In genomic region chr17:41734949-41735313, GRCh38 we compare ENCODE assay signal across 9 cellular contexts. TPM values are rescaled to one million over a fixed set of nuclear protein-coding genes. Genes with fewer than 3 reads are reported as not detected.
DNase-seq lines count a peak whose midpoint lies in the region; FAIRE-seq and TF ChIP-seq lines count a peak whose summit lies in the region.
"Had no signal": no experiment of that assay in that cellular context is flagged by ENCODE, and none has a peak within 500 bp of the region (broad histone marks: within the 10 kb centered on the region; RNA-seq: fewer than 3 reads in every experiment).

No MANE protein-coding gene starts in this region.

- H3K9me3 ChIP-seq in BLaER1 treated with 17β-estradiol and CSF1 and Interleukin-3, amounts not matched to agents 10 nM and 100 nM (replicated peaks in 1 of 11): no peaks in the 10 kb centered on the region
- H3K9me3 ChIP-seq in PC-9 (ENCODE audit: insufficient read depth, low read depth): no peaks in the 10 kb centered on the region

- intact Hi-C loops in PC-9 (cut with micrococcal nuclease; ENCODE audit: unreplicated experiment): loop anchor here (5.0 to 10.0 kb wide), 3 partner anchors 52 to 152 kb away; partner anchors contain the start of genes JUP and KLHL11

- H3K27me3 ChIP-seq in BLaER1 treated with 17β-estradiol and CSF1 and Interleukin-3, amounts not matched to agents 10 nM and 100 nM: peaks cover 61 to 75% (median 72%) of the 10 kb centered on the region in 11 experiments
- H3K27me3 ChIP-seq in PC-9 (ENCODE audit: insufficient read depth, low read depth): peaks cover 34% of the 10 kb centered on the region

- H3K27ac ChIP-seq in BLaER1 treated with 17β-estradiol and CSF1 and Interleukin-3, amounts not matched to agents 10 nM and 100 nM: no peak overlapping the region
- no peak overlapping the region for H3K27ac ChIP-seq in PC-9

- TF ChIP-seq CTCF in PC-9 (conservative IDR thresholded peaks at IDR 0.05): no peak
- TF ChIP-seq CTCF in osteocyte (IDR thresholded peaks at IDR 0.05): no peak

- H3K4me3 ChIP-seq in BLaER1 treated with 17β-estradiol and CSF1 and Interleukin-3, amounts not matched to agents 10 nM and 100 nM: peak overlapping the region; percentile 40 to 66 (median 54)
- peak overlapping the region; percentile 69 for H3K4me3 ChIP-seq in PC-9

- POLR2A ChIA-PET in PC-9 (lab: Charles Lee; ENCODE audit: unreplicated experiment): interaction anchor here (0.6 kb wide), 1 partner anchor 1317 kb away, joined by 3 read pairs; the partner anchor contains the start of gene TOP2A

- H3K9me3 Mint-ChIP-seq in osteocyte (ENCODE audit: unreplicated experiment): no peaks in the 10 kb centered on the region

- peaks cover 4% of the 10 kb centered on the region for H3K4me1 Mint-ChIP-seq in osteocyte (ENCODE audit: unreplicated experiment)

- no peaks in the 10 kb centered on the region for H3K36me3 ChIP-seq in BLaER1 treated with 17β-estradiol and CSF1 and Interleukin-3, amounts not matched to agents 10 nM and 100 nM
- no peaks in the 10 kb centered on the region for H3K36me3 ChIP-seq in PC-9 (ENCODE audit: low read depth)

- CTCF ChIA-PET in PC-9 (lab: Charles Lee): interaction anchor here (1.2 kb wide), 1 partner anchor 19 kb away, joined by 3 read pairs; no protein-coding TSS in a partner anchor

- BruUV-seq in PC-9 (replicated peaks; lab: Mats Ljungman, UMichigan): no TSS peak

- H3K27ac Mint-ChIP-seq in osteocyte (ENCODE audit: unreplicated experiment): no peak overlapping the region

- no peak for TF ChIP-seq POLR2A in GM12892 (IDR thresholded peaks at IDR 0.05; ENCODE audit: low read depth, low read length)

- H3K4me2 ChIP-seq in BLaER1 treated with 17β-estradiol and CSF1 and Interleukin-3, amounts not matched to agents 10 nM and 100 nM: peak overlapping the region; percentile 66 to 98 (median 87)
- peak overlapping the region; percentile 98 for H3K4me2 ChIP-seq in PC-9

- peaks cover 20 to 73% (median 59%) of the 10 kb centered on the region in 10 experiments for H3K4me1 ChIP-seq in BLaER1 treated with 17β-estradiol and CSF1 and Interleukin-3, amounts not matched to agents 10 nM and 100 nM
- peaks cover 35% of the 10 kb centered on the region for H3K4me1 ChIP-seq in PC-9 (replicated peaks; ENCODE audit: insufficient read depth)

- FAIRE-seq in GM12892 (lab: Jason Lieb, UNC): no peak

- peak overlapping the region in 8 of 11 experiments; percentile 38 to 64 (median 60); a peak in 16 of 22 replicates for H3K9ac ChIP-seq in BLaER1 treated with 17β-estradiol and CSF1 and Interleukin-3, amounts not matched to agents 10 nM and 100 nM

- H3K4me3 Mint-ChIP-seq in osteocyte (ENCODE audit: unreplicated experiment): peak overlapping the region; percentile 72

- H3K79me2 ChIP-seq in PC-9 (ENCODE audit: low read depth): no peaks in the 10 kb centered on the region

- no peak for DNase-seq in PC-9
- peak; percentile 9 for DNase-seq in fibroblast of peridontal ligament (ENCODE audit: extremely low read depth)
- no peak for DNase-seq in osteocyte (ENCODE audit: extremely low spot score, unreplicated experiment)
- DNase-seq in GM12892 (ENCODE audit: insufficient read length): no peak
- DNase-seq in cerebellum (ENCODE audit: low spot score): no peak
- no peak for DNase-seq in NCI-H510A treated with DMSO at 0.1 percent for 48 hours (lab: John Stamatoyannopoulos, UW)
- DNase-seq in NCI-H2171 (lab: John Stamatoyannopoulos, UW): no peak

- H3F3A ChIP-seq in PC-9 (ENCODE audit: insufficient read depth, low read depth): peaks cover 21% of the 10 kb centered on the region

- H3K9me2 ChIP-seq in PC-9 (ENCODE audit: insufficient read depth): no peaks in the 10 kb centered on the region

- peaks cover 58% of the 10 kb centered on the region for H3K27me3 Mint-ChIP-seq in osteocyte (ENCODE audit: unreplicated experiment)

- H2AFZ ChIP-seq in PC-9: peak overlapping the region; percentile 80

- no peaks in the 10 kb centered on the region for H3K36me3 Mint-ChIP-seq in osteocyte (ENCODE audit: unreplicated experiment)

- peaks cover 0 to 13% (median 5%) of the 10 kb centered on the region in 11 experiments; a peak in 7 of 22 replicates for H4K20me1 ChIP-seq in BLaER1 treated with 17β-estradiol and CSF1 and Interleukin-3, amounts not matched to agents 10 nM and 100 nM
- H4K20me1 ChIP-seq in PC-9 (ENCODE audit: insufficient read depth): no peaks in the 10 kb centered on the region

RNA-seq across cellular contexts. Expression of gene HAP1, which starts 0.5 kb away (rescaled TPM):
- 1.1 and 2.2 TPM in 2 replicates for total RNA-seq in PC-9 (2021)
- total RNA-seq in osteocyte: 0.11 and 0.24 TPM in 2 replicates
- not detected for polyA plus RNA-seq in GM12892 (2012; ENCODE audit: missing spikeins)
- 1.5 TPM for total RNA-seq in cerebellum

RNA-seq across cellular contexts. Expression of gene GAST, which starts 22.8 kb away (rescaled TPM):
- total RNA-seq in PC-9 (2021): 0.87 TPM in 1 of 2 replicates, not detected in the other
- not detected in 2 replicates for total RNA-seq in osteocyte
- not detected for polyA plus RNA-seq in GM12892 (2012; ENCODE audit: missing spikeins)
- total RNA-seq in cerebellum: not detected
- total RNA-seq: NCI-H460 had no signal

RNA-seq across cellular contexts. Expression of gene EIF1, which starts 46.2 kb away (rescaled TPM):
- total RNA-seq in PC-9 (2021): 775 and 874 TPM in 2 replicates
- 1,019 and 1,057 TPM in 2 replicates for total RNA-seq in osteocyte
- polyA plus RNA-seq in GM12892 (2012; ENCODE audit: missing spikeins): 660 TPM
- 79.5 TPM for total RNA-seq in cerebellum

RNA-seq across cellular contexts. Expression of gene JUP, which starts 51.6 kb away (rescaled TPM):
- 259 TPM in 2 replicates for total RNA-seq in PC-9 (2021)
- 79.8 and 92.6 TPM in 2 replicates for total RNA-seq in osteocyte
- 2.3 TPM for polyA plus RNA-seq in GM12892 (2012; ENCODE audit: missing spikeins)
- total RNA-seq in cerebellum: 38.9 TPM
